Comparison of ENCODE assay signal across 8 cellular contexts in genomic region chr16:30775381-30776099, GRCh38. TPM values are rescaled to one million over a fixed set of nuclear protein-coding genes. Genes with fewer than 3 reads are reported as not detected.
A peak's percentile ranks its signal among the peaks of the same experiment; 100 is the strongest.
DNase-seq lines count a peak whose midpoint lies in the region; ATAC-seq, FAIRE-seq and TF ChIP-seq lines count a peak whose summit lies in the region.

No MANE protein-coding gene starts in this region.

- H3K9me3 ChIP-seq in iPS-20b (ENCODE audit: insufficient read depth, low read depth, low read length), result no peaks in the 10 kb centered on the region
- no peaks in the 10 kb centered on the region for H3K9me3 ChIP-seq in skeletal muscle satellite cell (replicated peaks; ENCODE audit: low read length)

- no peak for TF ChIP-seq CTCF in bronchial epithelial cell (IDR thresholded peaks at IDR 0.05; ENCODE audit: insufficient read depth, low read length, severe bottlenecking)

- H3K4me3 ChIP-seq in bronchial epithelial cell (ENCODE audit: low read depth, low read length) (peak overlapping the region; percentile 82), iPS-20b (ENCODE audit: low read length) (peak overlapping the region; percentile 89), skeletal muscle satellite cell (ENCODE audit: low read length) (peak overlapping the region; percentile 77)

- peak; percentile 61 for ATAC-seq in GM21786 (IDR thresholded peaks at IDR 0.05; ENCODE audit: unreplicated experiment)

- peak overlapping the region; percentile 93 for H3K9ac ChIP-seq in iPS-20b (ENCODE audit: low read depth, low read length)
- peak overlapping the region; percentile 87 for H3K9ac ChIP-seq in skeletal muscle satellite cell (ENCODE audit: low read depth, low read length)

- peak; percentile 60 for DNase-seq in DMS 273 treated with DMSO at 0.1 percent for 48 hours (lab: John Stamatoyannopoulos, UW)
- peak; percentile 16 for DNase-seq in NCI-H128 (lab: John Stamatoyannopoulos, UW; ENCODE audit: unreplicated experiment)
- peak; percentile 77 for DNase-seq in UCSD-AML1 (lab: John Stamatoyannopoulos, UW; ENCODE audit: unreplicated experiment)
- peak; percentile 70 for DNase-seq in bronchial epithelial cell (ENCODE audit: low read depth)
- no peak for DNase-seq in amniotic stem cell (lab: John Stamatoyannopoulos, UW)

- H3K4me1 ChIP-seq in iPS-20b (ENCODE audit: insufficient read depth, low read length), result peaks cover 6% of the 10 kb centered on the region; the same call in 1 of the 2 replicates
- peaks cover 23% of the 10 kb centered on the region for H3K4me1 ChIP-seq in skeletal muscle satellite cell (ENCODE audit: control insufficient read depth, insufficient read depth, low read length)

- H3K36me3 ChIP-seq in bronchial epithelial cell (ENCODE audit: control insufficient read depth, insufficient read depth, low read length) (peaks cover 19% of the 10 kb centered on the region), iPS-20b (ENCODE audit: insufficient read depth, low read depth, low read length) (peaks cover 40% of the 10 kb centered on the region), skeletal muscle satellite cell (ENCODE audit: insufficient read depth, low read length) (peaks cover 38% of the 10 kb centered on the region)

- peak overlapping the region; percentile 92 for H3K4me2 ChIP-seq in skeletal muscle satellite cell (ENCODE audit: low read length)

- H3K27ac ChIP-seq in iPS-20b (ENCODE audit: low read length), result peak overlapping the region; percentile 91

- FAIRE-seq in bronchial epithelial cell (lab: Jason Lieb, UNC), result no peak

- H3K27me3 ChIP-seq in bronchial epithelial cell (ENCODE audit: control insufficient read depth, insufficient read depth, low read length) (no peaks in the 10 kb centered on the region), iPS-20b (ENCODE audit: insufficient read depth, low read length) (peaks cover 7% of the 10 kb centered on the region; the same call in 1 of the 2 replicates), skeletal muscle satellite cell (ENCODE audit: control insufficient read depth, insufficient read depth, low read length) (no peaks in the 10 kb centered on the region)

RNA-seq across cellular contexts. Expression of gene ZNF629, which starts 11.5 kb away (rescaled TPM):
- 4.2 and 5.0 TPM in 2 replicates for total RNA-seq in bronchial epithelial cell
- 10.4 and 12.2 TPM in 2 replicates for total RNA-seq in skeletal muscle satellite cell (2012; rRNA removed)

RNA-seq across cellular contexts. Expression of gene RNF40, which starts 13.4 kb away (rescaled TPM):
- 38.7 and 44.5 TPM in 2 replicates for total RNA-seq in bronchial epithelial cell
- total RNA-seq in skeletal muscle satellite cell (2012; rRNA removed), result 63.6 and 80.4 TPM in 2 replicates

RNA-seq across cellular contexts. Expression of gene CFAP119, which starts 13.7 kb away (rescaled TPM):
- total RNA-seq in bronchial epithelial cell, result 0.26 and 1.1 TPM in 2 replicates
- 1.8 and 4.6 TPM in 2 replicates for total RNA-seq in skeletal muscle satellite cell (2012; rRNA removed)

RNA-seq across cellular contexts. Expression of gene PHKG2, which starts 27.3 kb away (rescaled TPM):
- 10.6 and 14.2 TPM in 2 replicates for total RNA-seq in bronchial epithelial cell
- 17.2 and 22.5 TPM in 2 replicates for total RNA-seq in skeletal muscle satellite cell (2012; rRNA removed)
